32 cellular contexts compared by ENCODE assay signal in the genomic region with DNA sequence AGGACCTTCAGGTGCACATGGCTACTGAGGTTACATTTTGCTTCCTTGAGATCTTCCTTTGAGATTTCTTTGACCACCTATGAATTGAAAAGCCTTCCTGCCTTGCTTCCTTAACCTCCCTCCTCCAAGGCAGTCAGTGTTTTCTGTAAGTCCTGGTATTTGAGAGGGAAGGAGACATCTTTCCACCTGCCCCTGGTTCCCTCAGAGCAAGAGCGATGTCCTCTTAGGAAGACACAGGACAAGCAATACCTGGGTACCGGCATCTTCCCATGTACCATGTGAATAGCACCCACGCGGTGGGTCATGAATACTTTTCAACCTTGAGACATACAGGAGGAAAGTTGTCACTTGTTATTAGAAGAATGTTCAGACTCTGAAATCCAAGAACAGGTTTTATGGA.
"Had no signal": no experiment of that assay in that cellular context is flagged by ENCODE, and none has a peak within 500 bp of the region (broad histone marks: within the 10 kb centered on the region; RNA-seq: fewer than 3 reads in every experiment).

No MANE protein-coding gene starts in this region.

- H3K27ac ChIP-seq: cardiac muscle cell, PC-9, RWPE1, WERI-Rb-1 had no signal

- H3K27me3 ChIP-seq: cardiac muscle cell had no signal

- H3K4me3 ChIP-seq: cardiac muscle cell, K562, PC-9 had no signal

- DNase-seq: activated CD4-positive, alpha-beta T cell treated with anti-CD3 and anti-CD28 coated beads, Interleukin-2, amount 10 ng/mL, durations not matched to agents 7 days and 5 days; activated CD4-positive, alpha-beta T cell treated with anti-CD3 and anti-CD28 coated beads, Interleukin-2, amount 50 U/mL, for 48 hours; activated CD8-positive, alpha-beta memory T cell treated with anti-CD3 and anti-CD28 coated beads, Interleukin-2, amount 50 U/mL, for 4 hours; activated CD8-positive, alpha-beta T cell treated with anti-CD3 and anti-CD28 coated beads, Interleukin-2, amount 10 ng/mL, durations not matched to agents 7 days and 5 days; activated effector memory CD4-positive, alpha-beta T cell treated with Interleukin-2 at 50 U/mL for 16 hours; activated naive CD4-positive, alpha-beta T cell treated with anti-CD3 and anti-CD28 coated beads, Interleukin-2, amount 10 ng/mL, durations not matched to agents 7 days and 5 days; activated naive CD8-positive, alpha-beta T cell treated with anti-CD3 and anti-CD28 coated beads, Interleukin-2, amount 50 U/mL, for 24 hours; activated T-cell treated with anti-CD3 and anti-CD28 coated beads, Interleukin-2, amount 50 U/mL, for 48 hours; aorta; NCI-H1092 treated with DMSO at 0.1 percent for 48 hours; NCI-H1417; NCI-H146; NCI-H187; NCI-H2029 treated with DMSO at 0.1 percent for 48 hours; NCI-H2107; NCI-H2171; NCI-H510A; NCI-H526; NCI-H748 treated with DMSO at 0.1 percent for 48 hours; NK-92 treated with Interleukin-12 subunit alpha and Interleukin-12 subunit beta, amount 100 ng/mL, for 24 hours; PC-9; SIG-M5; SW 1271; T-helper 1 cell; T1000; WERI-Rb-1 had no signal

- H3K4me3 Mint-ChIP-seq: activated CD4-positive, alpha-beta T cell treated with anti-CD3 and anti-CD28 coated beads, Interleukin-2, amount 10 ng/mL, durations not matched to agents 7 days and 5 days; activated CD8-positive, alpha-beta T cell treated with anti-CD3 and anti-CD28 coated beads, Interleukin-2, amount 10 ng/mL, durations not matched to agents 7 days and 5 days; activated naive CD4-positive, alpha-beta T cell treated with anti-CD3 and anti-CD28 coated beads, Interleukin-2, amount 10 ng/mL, durations not matched to agents 7 days and 5 days; activated naive CD8-positive, alpha-beta T cell; activated naive CD8-positive, alpha-beta T cell treated with anti-CD3 and anti-CD28 coated beads, Interleukin-2, amount 50 U/mL, for 24 hours had no signal

- H3K27me3 Mint-ChIP-seq: activated CD4-positive, alpha-beta T cell treated with anti-CD3 and anti-CD28 coated beads, Interleukin-2, amount 10 ng/mL, durations not matched to agents 7 days and 5 days; activated naive CD4-positive, alpha-beta T cell treated with anti-CD3 and anti-CD28 coated beads, Interleukin-2, amount 10 ng/mL, durations not matched to agents 7 days and 5 days; activated naive CD8-positive, alpha-beta T cell; activated naive CD8-positive, alpha-beta T cell treated with anti-CD3 and anti-CD28 coated beads, Interleukin-2, amount 50 U/mL, for 24 hours had no signal

- H3K9me3 Mint-ChIP-seq: activated CD4-positive, alpha-beta T cell treated with anti-CD3 and anti-CD28 coated beads, Interleukin-2, amount 10 ng/mL, durations not matched to agents 7 days and 5 days; activated naive CD4-positive, alpha-beta T cell treated with anti-CD3 and anti-CD28 coated beads, Interleukin-2, amount 10 ng/mL, durations not matched to agents 7 days and 5 days; activated naive CD8-positive, alpha-beta T cell treated with anti-CD3 and anti-CD28 coated beads, Interleukin-2, amount 50 U/mL, for 24 hours had no signal

- H3K27ac Mint-ChIP-seq: activated CD4-positive, alpha-beta T cell treated with anti-CD3 and anti-CD28 coated beads, Interleukin-2, amount 10 ng/mL, durations not matched to agents 7 days and 5 days; activated CD8-positive, alpha-beta T cell treated with anti-CD3 and anti-CD28 coated beads, Interleukin-2, amount 10 ng/mL, durations not matched to agents 7 days and 5 days; activated naive CD4-positive, alpha-beta T cell treated with anti-CD3 and anti-CD28 coated beads, Interleukin-2, amount 10 ng/mL, durations not matched to agents 7 days and 5 days; activated naive CD8-positive, alpha-beta T cell; activated naive CD8-positive, alpha-beta T cell treated with anti-CD3 and anti-CD28 coated beads, Interleukin-2, amount 50 U/mL, for 24 hours had no signal

- H3K4me1 Mint-ChIP-seq: activated naive CD8-positive, alpha-beta T cell treated with anti-CD3 and anti-CD28 coated beads, Interleukin-2, amount 50 U/mL, for 24 hours had no signal

- ATAC-seq: activated CD8-positive, alpha-beta T cell treated with anti-CD3 and anti-CD28 coated beads, Interleukin-2, amount 10 ng/mL, durations not matched to agents 7 days and 5 days; activated naive CD8-positive, alpha-beta T cell treated with anti-CD3 and anti-CD28 coated beads, Interleukin-2, amount 50 U/mL, for 24 hours; K562; Right ventricle myocardium inferior; SK-N-SH treated with all-trans-retinoic acid at 6 μM for 48 hours had no signal
